22 cellular contexts compared by ENCODE assay signal in genomic region chr10:18700555-18700850, GRCh38.
"Had no signal": no experiment of that assay in that cellular context is flagged by ENCODE, and none has a peak within 500 bp of the region (broad histone marks: within the 10 kb centered on the region; RNA-seq: fewer than 3 reads in every experiment).

No MANE protein-coding gene starts in this region.

- DNase-seq: activated CD4-positive, alpha-beta T cell treated with anti-CD3 and anti-CD28 coated beads, Interleukin-2, amount 50 U/mL, for 1 hour; activated CD8-positive, alpha-beta T cell treated with anti-CD3 and anti-CD28 coated beads, Interleukin-2, amount 10 ng/mL, durations not matched to agents 7 days and 5 days; activated gamma-delta T cell treated with Interleukin-2 at 50 U/mL for 16 hours; activated T-cell treated with anti-CD3 and anti-CD28 coated beads, Interleukin-2, amount 50 U/mL, for 1 hour; adrenal gland; endodermal cell; esophagus squamous epithelium; gastrocnemius medialis; hypothalamus; left ventricle myocardium superior; mammary epithelial cell; right cardiac atrium; stimulated activated CD4-positive, alpha-beta T cell treated with anti-CD3 and anti-CD28 coated beads, Interleukin-12 subunit alpha, Interleukin-12 subunit beta, amount 100 ng/mL, for 4 hours; substantia nigra; tibial artery had no signal

- H3K9me3 ChIP-seq: adrenal gland, esophagus squamous epithelium, gastrocnemius medialis, tibial artery had no signal

- H3K9me3 Mint-ChIP-seq: central memory CD8-positive, alpha-beta T cell; stimulated activated naive CD8-positive, alpha-beta T cell treated with anti-CD3 and anti-CD28 coated beads, Interleukin-15, Interleukin-2, amounts not matched to agents 100 ng/mL and 50 ng/mL, for 24 hours had no signal

- H3K9ac ChIP-seq: parathyroid adenoma had no signal

- FAIRE-seq: colon had no signal

- H3K27ac Mint-ChIP-seq: activated CD8-positive, alpha-beta T cell treated with anti-CD3 and anti-CD28 coated beads, Interleukin-2, amount 10 ng/mL, durations not matched to agents 7 days and 5 days; activated naive CD8-positive, alpha-beta T cell; endodermal cell; nephron; stimulated activated naive CD8-positive, alpha-beta T cell treated with anti-CD3 and anti-CD28 coated beads, Interleukin-15, Interleukin-2, amounts not matched to agents 100 ng/mL and 50 ng/mL, for 24 hours had no signal

- H3K79me2 ChIP-seq: parathyroid adenoma had no signal

- H3K27ac ChIP-seq: adrenal gland, esophagus squamous epithelium, gastrocnemius medialis, parathyroid adenoma, tibial artery, VCaP had no signal

- ATAC-seq: activated CD8-positive, alpha-beta T cell treated with anti-CD3 and anti-CD28 coated beads, Interleukin-2, amount 10 ng/mL, durations not matched to agents 7 days and 5 days; gastrocnemius medialis; left ventricle myocardium superior; right cardiac atrium had no signal

- H3K4me3 ChIP-seq: adrenal gland, esophagus squamous epithelium, gastrocnemius medialis, tibial artery had no signal

- H3K4me1 ChIP-seq: adrenal gland, gastrocnemius medialis, parathyroid adenoma, tibial artery had no signal

- H3K36me3 ChIP-seq: adrenal gland, esophagus squamous epithelium, gastrocnemius medialis, tibial artery had no signal

- H2AFZ ChIP-seq: parathyroid adenoma had no signal

- H3K36me3 Mint-ChIP-seq: activated naive CD8-positive, alpha-beta T cell had no signal

- H3K27me3 ChIP-seq: adrenal gland, esophagus squamous epithelium, gastrocnemius medialis, tibial artery had no signal
